14 cellular contexts compared by ENCODE assay signal in genomic region chr17:69430488-69430887, GRCh38. TPM values are rescaled to one million over a fixed set of nuclear protein-coding genes. Genes with fewer than 3 reads are reported as not detected.
DNase-seq lines count a peak whose midpoint lies in the region; ATAC-seq, FAIRE-seq and TF ChIP-seq lines count a peak whose summit lies in the region.
"Had no signal": no experiment of that assay in that cellular context is flagged by ENCODE, and none has a peak within 500 bp of the region (broad histone marks: within the 10 kb centered on the region; RNA-seq: fewer than 3 reads in every experiment).

No MANE protein-coding gene starts in this region.

- ATAC-seq in HG03064 (IDR thresholded peaks at IDR 0.05; ENCODE audit: low read depth, unreplicated experiment), result peak; percentile 54
- ATAC-seq in pancreas, result peak in 3 of 4 donors; percentile 12 to 23 (median 22)
- ATAC-seq in GM19397 (IDR thresholded peaks at IDR 0.05; ENCODE audit: unreplicated experiment), result no peak
- ATAC-seq in left lobe of liver, result no peak
- no peak for ATAC-seq in HG02970 (IDR thresholded peaks at IDR 0.05; ENCODE audit: low FRiP score, unreplicated experiment)
- ATAC-seq: A549, mucosa of descending colon had no signal

- FAIRE-seq in pancreas (lab: Jason Lieb, UNC), result no peak
- FAIRE-seq: A549 had no signal

- no peaks in the 10 kb centered on the region for H3K27me3 ChIP-seq in pancreas

- DNase-seq in NCI-H1105 treated with DMSO at 0.1 percent for 48 hours (lab: John Stamatoyannopoulos, UW) (peak; percentile 19), NCI-H1105 (lab: John Stamatoyannopoulos, UW) (no peak), astrocyte of the hippocampus (ENCODE audit: low read depth, low spot score) (peak; percentile 12), pancreas (no peak), left lobe of liver (ENCODE audit: low spot score) (no peak)
- DNase-seq: activated B cell treated with CpG ODN at 0.5 μM for 24 hours; effector CD8-positive, alpha-beta T cell; mucosa of descending colon; NCI-H524 treated with DMSO at 0.1 percent for 48 hours had no signal

- peaks cover 7 to 17% (median 14%) of the 10 kb centered on the region in 3 donors for H3K4me1 ChIP-seq in pancreas

- intact Hi-C loops in pancreas (cut with DNase I), result no loop called here

- no peak overlapping the region for H3K27ac ChIP-seq in pancreas
- H3K27ac ChIP-seq: HL-60 had no signal

- H3K4me3 ChIP-seq in pancreas, result no peak overlapping the region
- H3K4me3 ChIP-seq: A549, mucosa of descending colon had no signal

- H3K9me3 ChIP-seq in pancreas, result no peaks in the 10 kb centered on the region
- H3K9me3 ChIP-seq: A549, mucosa of descending colon had no signal

- no peak for TF ChIP-seq CTCF in pancreas (IDR thresholded peaks at IDR 0.05)

- no peaks in the 10 kb centered on the region for H3K36me3 ChIP-seq in pancreas

- 55 to 60% methylated on average over 4 of the region's 4 CpGs for WGBS in pancreas, 2 donors

RNA-seq across cellular contexts. Expression of gene MAP2K6, which starts 16.0 kb away (rescaled TPM):
- 10 to 100 TPM in 3 of 6 donors, 1 to 10 TPM in 3; 6.2 to 12.9 (median 10.0) TPM for total RNA-seq in pancreas
- 1 to 10 TPM; 6.2 to 6.7 TPM for polyA plus RNA-seq in pancreas
- total RNA-seq in left lobe of liver, result 2.6 TPM

Comparison
In these comparisons a context has a peak if more than half of its experiments do, and no peak if none do; other contexts are left out.
1. DNase-seq: peak in NCI-H1105 treated with DMSO at 0.1 percent for 48 hours (single experiment) and astrocyte of the hippocampus (single experiment); none in NCI-H1105 (single experiment), pancreas (0 of 6) and left lobe of liver (single experiment).
2. ATAC-seq: peak in HG03064 (single experiment) and pancreas (3 of 4); none in GM19397 (single experiment), left lobe of liver (single experiment) and HG02970 (single experiment).